In the genomic region with DNA sequence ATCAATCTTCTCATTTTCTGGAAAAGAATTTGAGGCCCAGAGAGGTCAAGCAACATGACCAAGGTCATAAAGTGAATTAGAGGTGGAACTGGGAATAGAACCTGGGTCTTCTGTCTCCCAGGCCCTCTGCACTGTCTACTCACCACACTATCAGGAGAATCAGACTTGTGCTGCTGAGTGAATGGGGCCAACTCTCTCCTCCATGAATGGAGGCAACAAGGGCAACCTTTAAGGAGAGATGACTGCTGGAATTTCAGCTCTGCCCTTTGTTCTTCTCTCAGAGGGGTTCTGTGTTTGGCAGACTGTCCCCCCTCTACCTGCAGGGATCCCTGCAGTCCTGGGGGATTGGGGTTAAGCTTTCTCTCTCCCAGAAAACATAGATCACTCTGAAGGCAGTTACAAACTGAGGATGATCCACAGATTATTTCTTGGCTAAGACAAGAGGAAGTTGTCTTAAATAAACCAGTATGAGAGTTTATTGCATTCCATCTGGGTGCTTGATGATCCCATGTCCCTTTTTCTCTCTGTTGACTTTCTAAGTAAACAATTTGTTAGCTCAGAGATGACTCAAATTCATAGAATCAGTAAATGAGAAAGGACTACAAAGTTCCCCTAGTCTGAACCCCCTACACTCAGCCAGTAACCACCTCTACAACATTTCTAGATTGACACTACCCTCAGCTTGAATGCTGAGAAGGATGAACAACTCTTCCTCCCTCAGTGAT, we compare ENCODE assay signal across 8 cellular contexts.
DNase-seq lines count a peak whose midpoint lies in the region; ATAC-seq and TF ChIP-seq lines count a peak whose summit lies in the region.

No MANE protein-coding gene starts in this region.

- no peak overlapping the region for H4K12ac ChIP-seq in trophoblast cell (ENCODE audit: low read depth, low read length)

- peak overlapping the region; percentile 65 for H3K4ac ChIP-seq in trophoblast cell (ENCODE audit: low read depth, low read length)

- H2BK120ac ChIP-seq in trophoblast cell (ENCODE audit: insufficient read depth, low read length, poor library complexity), result peak overlapping the region; percentile 97

- no peak overlapping the region for H3K23ac ChIP-seq in trophoblast cell (ENCODE audit: low read length)

- H3K9ac ChIP-seq in trophoblast cell (ENCODE audit: low read length), result no peak overlapping the region

- peaks cover 2% of the 10 kb centered on the region for H3K9me3 ChIP-seq in RWPE2 (ENCODE audit: severe bottlenecking)
- H3K9me3 ChIP-seq in trophoblast cell (ENCODE audit: insufficient read depth, low read depth, low read length), result peaks cover 3% of the 10 kb centered on the region

- peak overlapping the region; percentile 90 for H4K91ac ChIP-seq in trophoblast cell (ENCODE audit: low read depth, low read length)

- no peak for TF ChIP-seq CTCF in RWPE2 (IDR thresholded peaks at IDR 0.05; ENCODE audit: poor library complexity, severe bottlenecking)

- no peaks in the 10 kb centered on the region for H3K27me3 ChIP-seq in RWPE2 (ENCODE audit: insufficient read depth, poor library complexity, severe bottlenecking)
- H3K27me3 ChIP-seq in trophoblast cell (ENCODE audit: insufficient read depth, low read length), result no peaks in the 10 kb centered on the region

- peak overlapping the region; percentile 50 for H3K18ac ChIP-seq in trophoblast cell (ENCODE audit: low read length)

- H2AK5ac ChIP-seq in trophoblast cell (ENCODE audit: low read length), result peak overlapping the region; percentile 1

- peak overlapping the region; percentile 34 for H4K8ac ChIP-seq in trophoblast cell (ENCODE audit: low read depth, low read length)

- H3K4me1 ChIP-seq in RWPE2 (ENCODE audit: insufficient read depth, poor library complexity, severe bottlenecking) (peaks cover 36% of the 10 kb centered on the region), trophoblast cell (ENCODE audit: control insufficient read depth in 1 of 2, insufficient read depth in 2 of 2, low read length in 2 of 2) (peaks cover 20 to 25% of the 10 kb centered on the region in 2 experiments)

- peak overlapping the region; percentile 47 for H3K14ac ChIP-seq in trophoblast cell (ENCODE audit: low read length)

- no peak overlapping the region for H2AFZ ChIP-seq in trophoblast cell (ENCODE audit: insufficient read depth, low read length, poor library complexity)

- H3K4me3 ChIP-seq in RWPE2 (ENCODE audit: severe bottlenecking) (no peak overlapping the region), trophoblast cell (ENCODE audit: low read depth, low read length) (no peak overlapping the region)

- H2BK5ac ChIP-seq in trophoblast cell (ENCODE audit: low read depth, low read length, poor library complexity), result peak overlapping the region; percentile 97

- no peaks in the 10 kb centered on the region for H3K79me2 ChIP-seq in trophoblast cell (ENCODE audit: control insufficient read depth, insufficient read depth, low read length, poor library complexity)

- H3K36me3 ChIP-seq in RWPE2 (ENCODE audit: low read depth) (no peaks in the 10 kb centered on the region), trophoblast cell (ENCODE audit: control insufficient read depth in 1 of 2, insufficient read depth in 2 of 2, low read length in 2 of 2) (peaks cover 0 to 3% of the 10 kb centered on the region in 2 experiments)

- DNase-seq in NCI-H510A treated with DMSO at 0.1 percent for 48 hours (lab: John Stamatoyannopoulos, UW) (peak; percentile 26), NCI-H510A (lab: John Stamatoyannopoulos, UW) (no peak), RWPE2 (ENCODE audit: low spot score) (no peak), trophoblast cell (peak in 1 of 2 donors; percentile 14), NCI-H2081 (lab: John Stamatoyannopoulos, UW) (no peak)

- H3K27ac ChIP-seq in RWPE2 (ENCODE audit: poor library complexity, severe bottlenecking) (peak overlapping the region; percentile 73), trophoblast cell (ENCODE audit: low read depth, low read length) (peak overlapping the region; percentile 89)

- ATAC-seq in RWPE2 (ENCODE audit: low read depth) (no peak; the same call in 2 of the 3 replicates), esophagus mucosa (peak; percentile 39), HG03175 (IDR thresholded peaks at IDR 0.05; ENCODE audit: unreplicated experiment) (no peak), GM18867 (IDR thresholded peaks at IDR 0.05; ENCODE audit: unreplicated experiment) (no peak)

- peak overlapping the region; percentile 90 for H2BK12ac ChIP-seq in trophoblast cell (ENCODE audit: low read length)

- peak overlapping the region; percentile 7 for H3K4me2 ChIP-seq in trophoblast cell (ENCODE audit: low read length)

- peaks cover 31% of the 10 kb centered on the region for H3K79me1 ChIP-seq in trophoblast cell (ENCODE audit: low read length)
